In the genomic region with DNA sequence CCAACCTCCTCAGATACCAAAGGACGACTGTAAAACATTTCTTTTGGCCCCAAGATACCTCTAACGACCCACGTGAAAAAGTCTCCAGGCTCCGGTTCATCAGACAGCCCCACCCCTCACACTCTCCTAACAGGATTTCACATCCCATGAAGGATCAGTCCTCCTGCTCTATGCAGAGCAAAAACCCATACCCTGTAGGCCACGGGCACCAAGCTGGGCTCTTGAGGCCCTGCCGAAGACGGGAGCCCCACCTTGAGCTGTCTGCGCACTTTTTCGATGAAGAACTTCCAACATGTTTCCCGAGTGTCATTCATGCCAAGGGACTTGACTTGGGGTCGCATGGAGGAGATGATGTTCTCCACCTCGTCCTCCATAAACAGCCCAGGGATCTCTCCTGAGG, we compare ENCODE assay signal across 27 cellular contexts.
A peak's percentile ranks its signal among the peaks of the same experiment; 100 is the strongest.
DNase-seq lines count a peak whose midpoint lies in the region; TF ChIP-seq lines count a peak whose summit lies in the region.
"Had no signal": no experiment of that assay in that cellular context is flagged by ENCODE, and none has a peak within 500 bp of the region (broad histone marks: within the 10 kb centered on the region; RNA-seq: fewer than 3 reads in every experiment).

No MANE protein-coding gene starts in this region.

- H3K36me3 ChIP-seq in osteoblast (ENCODE audit: insufficient read depth, low read length): no peaks in the 10 kb centered on the region
- H3K36me3 ChIP-seq: BE2C; BLaER1; BLaER1 treated with 17β-estradiol and CSF1 and Interleukin-3, amounts not matched to agents 10 nM and 100 nM had no signal

- no peaks in the 10 kb centered on the region for H3K9me3 ChIP-seq in osteoblast (ENCODE audit: low read depth, low read length)
- H3K9me3 ChIP-seq: BE2C had no signal

- no peak overlapping the region for H3K4me2 ChIP-seq in osteoblast (ENCODE audit: insufficient read depth, low read length)
- H3K4me2 ChIP-seq: A549; BLaER1; BLaER1 treated with 17β-estradiol and CSF1 and Interleukin-3, amounts not matched to agents 10 nM and 100 nM had no signal

- DNase-seq in osteoblast (ENCODE audit: insufficient read length, low spot score, missing footprints) (peak; percentile 13), hippocampal formation (lab: John Stamatoyannopoulos, UW) (no peak)
- DNase-seq: 8988T; ACHN; AML-193; BE2C; C1 segment of cervical spinal cord; Caco-2; Calu3; CD4-positive, alpha-beta memory T cell; CD4-positive, alpha-beta T cell; CD4-positive, CD25-positive, alpha-beta regulatory T cell; CD8-positive, alpha-beta memory T cell; CD8-positive, alpha-beta T cell; COR-L47; DMS 273 treated with DMSO at 0.1 percent for 48 hours; DMS153; DMS53; DMS79; DMS79 treated with DMSO at 0.1 percent for 48 hours; DND-41; EL had no signal

- H2AFZ ChIP-seq in osteoblast (ENCODE audit: low read length): no peak overlapping the region

- TF ChIP-seq CTCF in osteoblast (IDR thresholded peaks at IDR 0.05; ENCODE audit: extremely low read depth, low read depth, low read length): no peak

- no peaks in the 10 kb centered on the region for H3K79me2 ChIP-seq in osteoblast (ENCODE audit: insufficient read depth, low read length)

- H4K20me1 ChIP-seq in osteoblast (ENCODE audit: insufficient read depth, low read length): no peaks in the 10 kb centered on the region
- H4K20me1 ChIP-seq: BLaER1; BLaER1 treated with 17β-estradiol and CSF1 and Interleukin-3, amounts not matched to agents 10 nM and 100 nM had no signal

- H3K27ac ChIP-seq in osteoblast (ENCODE audit: low read depth, low read length): no peak overlapping the region
- H3K27ac ChIP-seq: 22Rv1; A549; BLaER1; BLaER1 treated with 17β-estradiol and CSF1 and Interleukin-3, amounts not matched to agents 10 nM and 100 nM; C4-2B had no signal

- H3K4me3 ChIP-seq in osteoblast (ENCODE audit: insufficient read depth, low read length): no peak overlapping the region
- H3K4me3 ChIP-seq: A549; BLaER1; BLaER1 treated with 17β-estradiol and CSF1 and Interleukin-3, amounts not matched to agents 10 nM and 100 nM had no signal

- peaks cover 5% of the 10 kb centered on the region for H3K27me3 ChIP-seq in osteoblast (ENCODE audit: insufficient read depth, low read length)
- H3K27me3 ChIP-seq: BE2C; BLaER1; BLaER1 treated with 17β-estradiol and CSF1 and Interleukin-3, amounts not matched to agents 10 nM and 100 nM had no signal

- H3K4me1 ChIP-seq in osteoblast (ENCODE audit: insufficient read depth, low read length): no peaks in the 10 kb centered on the region
- H3K4me1 ChIP-seq: A549, BE2C, Caco-2 had no signal
